14 cellular contexts compared by ENCODE assay signal in genomic region chr18:3056311-3056710, GRCh38.
"Had no signal": no experiment of that assay in that cellular context is flagged by ENCODE, and none has a peak within 500 bp of the region (broad histone marks: within the 10 kb centered on the region; RNA-seq: fewer than 3 reads in every experiment).

No MANE protein-coding gene starts in this region.

- H3K4me2 ChIP-seq: smooth muscle cell had no signal

- ATAC-seq: left ventricle myocardium superior; psoas muscle; right lobe of liver; stimulated activated naive CD8-positive, alpha-beta T cell treated with anti-CD3 and anti-CD28 coated beads, Interleukin-15, Interleukin-2, amounts not matched to agents 100 U/mL and 50 U/mL, for 24 hours had no signal

- H3K27me3 Mint-ChIP-seq: activated CD4-positive, alpha-beta T cell treated with anti-CD3 and anti-CD28 coated beads, Interleukin-2, amount 10 ng/mL, durations not matched to agents 7 days and 5 days had no signal

- H3K27me3 ChIP-seq: cardiac muscle cell, right lobe of liver, transverse colon had no signal

- H3K4me3 Mint-ChIP-seq: activated B cell treated with CpG ODN at 0.5 μM for 24 hours; activated CD4-positive, alpha-beta T cell treated with anti-CD3 and anti-CD28 coated beads, Interleukin-2, amount 10 ng/mL, durations not matched to agents 7 days and 5 days; memory B cell had no signal

- H3K4me1 ChIP-seq: psoas muscle had no signal

- DNase-seq: activated B cell treated with CpG ODN at 0.5 μM for 24 hours; activated CD4-positive, alpha-beta T cell treated with anti-CD3 and anti-CD28 coated beads, Interleukin-2, amount 10 ng/mL, durations not matched to agents 7 days and 5 days; activated T-cell treated with anti-CD3 and anti-CD28 coated beads, Interleukin-2, amount 50 U/mL, for 48 hours; foreskin fibroblast; hippocampal formation; kidney; left ventricle myocardium superior; psoas muscle; stimulated activated naive CD8-positive, alpha-beta T cell treated with anti-CD3 and anti-CD28 coated beads, Interleukin-15, Interleukin-2, amounts not matched to agents 100 U/mL and 50 U/mL, for 24 hours; transverse colon had no signal

- H3K9me3 ChIP-seq: psoas muscle, right lobe of liver, transverse colon had no signal

- H3K27ac Mint-ChIP-seq: activated B cell treated with CpG ODN at 0.5 μM for 24 hours; activated CD4-positive, alpha-beta T cell treated with anti-CD3 and anti-CD28 coated beads, Interleukin-2, amount 10 ng/mL, durations not matched to agents 7 days and 5 days; memory B cell had no signal

- H3K27ac ChIP-seq: cardiac muscle cell, psoas muscle, right lobe of liver, transverse colon had no signal

- H3K36me3 ChIP-seq: cardiac muscle cell, right lobe of liver, transverse colon had no signal

- H3K4me3 ChIP-seq: cardiac muscle cell, psoas muscle, right lobe of liver, smooth muscle cell, transverse colon had no signal
